In the genomic region with DNA sequence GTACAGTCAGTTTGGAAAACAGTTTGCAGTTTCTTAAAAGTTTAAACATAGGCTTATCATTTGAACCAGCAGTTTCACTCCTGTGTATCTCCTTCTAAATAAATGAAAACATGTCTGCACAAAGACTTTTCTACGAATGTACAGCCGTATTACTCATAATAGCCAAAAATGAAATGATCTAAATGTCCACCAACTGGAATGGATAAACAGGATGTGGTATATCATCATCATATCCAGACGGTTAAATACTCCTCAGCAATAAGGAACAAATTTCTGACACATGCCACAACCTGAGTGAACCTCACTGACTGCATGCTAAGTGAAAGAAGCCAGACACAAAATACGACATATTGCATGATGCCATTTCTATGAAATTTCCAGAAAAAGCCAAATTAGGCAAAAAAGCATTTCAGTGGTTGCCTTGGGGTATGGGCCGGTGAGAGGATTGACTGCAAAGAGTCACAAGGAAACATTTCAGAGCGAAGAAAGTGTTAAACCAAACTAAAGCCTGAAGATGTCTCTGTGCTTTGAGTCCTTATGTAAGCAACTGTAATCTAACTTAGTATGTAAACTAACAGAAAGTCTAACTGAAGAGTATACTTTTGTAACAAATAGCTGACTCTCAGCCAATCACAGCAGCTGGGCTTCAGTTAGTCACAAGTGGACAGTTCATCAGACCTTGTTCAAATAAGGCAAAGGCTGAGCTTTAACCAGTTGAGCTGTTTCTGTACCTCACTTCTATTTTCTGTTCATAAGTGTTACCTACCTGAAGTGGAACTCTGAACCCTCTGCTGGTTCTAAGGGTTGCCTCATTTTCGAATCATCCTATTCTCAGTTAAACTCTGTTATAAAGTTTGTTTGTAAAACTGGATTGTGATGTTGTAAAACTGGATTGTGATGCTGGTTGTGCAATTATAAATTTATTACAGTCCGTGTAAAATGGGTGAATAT, we compare ENCODE assay signal across 8 cellular contexts.
DNase-seq lines count a peak whose midpoint lies in the region; ATAC-seq and TF ChIP-seq lines count a peak whose summit lies in the region.

No MANE protein-coding gene starts in this region.

- H3K9me3 ChIP-seq in left ventricle myocardium inferior (replicated peaks): no peaks in the 10 kb centered on the region
- H3K9me3 ChIP-seq in SK-N-SH: no peaks in the 10 kb centered on the region
- H3K9me3 ChIP-seq in right lobe of liver: no peaks in the 10 kb centered on the region

- H3K79me2 ChIP-seq in SK-N-SH (ENCODE audit: insufficient read depth): peaks cover 97% of the 10 kb centered on the region

- H3K9me2 ChIP-seq in SK-N-SH: no peaks in the 10 kb centered on the region

- CTCF ChIA-PET in SK-N-SH (lab: Yijun Ruan, JAX): no interaction called here

- no peak overlapping the region for H3K4me3 ChIP-seq in left ventricle myocardium inferior
- peak overlapping the region in 1 of 2 experiments; percentile 24; a peak in 1 of 4 replicates for H3K4me3 ChIP-seq in SK-N-SH (ENCODE audit: low read depth in 2 of 2, low read length in 1 of 2)
- H3K4me3 ChIP-seq in right lobe of liver: peak overlapping the region in 2 of 3 donors; percentile 4 to 11

- DNase-seq in left ventricle myocardium superior: no peak
- no peak for DNase-seq in left ventricle myocardium inferior
- DNase-seq in SK-N-SH: no peak
- DNase-seq in right lobe of liver: peak in 1 of 3 donors; percentile 77
- no peak for DNase-seq in NCI-H524 treated with DMSO at 0.1 percent for 48 hours (lab: John Stamatoyannopoulos, UW)
- no peak for DNase-seq in activated effector memory CD4-positive, alpha-beta T cell treated with anti-CD3 and anti-CD28 coated beads, Interleukin-2, amount 50 U/mL, for 16 hours
- DNase-seq in DMS114 treated with DMSO at 0.1 percent for 48 hours (lab: John Stamatoyannopoulos, UW; ENCODE audit: unreplicated experiment): no peak

- TF ChIP-seq POLR2A in right lobe of liver (IDR thresholded peaks at IDR 0.05): peak; percentile 60

- H3F3A ChIP-seq in SK-N-SH (replicated peaks; ENCODE audit: insufficient read depth): peaks cover 59% of the 10 kb centered on the region

- H3K27ac ChIP-seq in left ventricle myocardium inferior (replicated peaks): no peak overlapping the region
- H3K27ac ChIP-seq in SK-N-SH (ENCODE audit: low read depth in 2 of 2, low read length in 1 of 2): peak overlapping the region; percentile 62 to 82; a peak in 3 of 4 replicates
- H3K27ac ChIP-seq in right lobe of liver: peak overlapping the region; percentile 49 to 79 (median 75)

- H3K27me3 ChIP-seq in left ventricle myocardium inferior (ENCODE audit: low read depth): no peaks in the 10 kb centered on the region
- H3K27me3 ChIP-seq in SK-N-SH (ENCODE audit: insufficient read depth): no peaks in the 10 kb centered on the region
- no peaks in the 10 kb centered on the region for H3K27me3 ChIP-seq in right lobe of liver

- WGBS in SK-N-SH (ENCODE audit: low lambda C conversion rate): 54% methylated on average over 8 of the region's 8 CpGs
- 21% methylated on average over 8 of the region's 8 CpGs for WGBS in right lobe of liver (ENCODE audit: insufficient coverage, low coverage, low lambda C conversion rate, missing lambda C conversion rate)

- POLR2A ChIA-PET in SK-N-SH (lab: Yijun Ruan, JAX): no interaction called here

- peaks cover 90% of the 10 kb centered on the region for H3K4me1 ChIP-seq in left ventricle myocardium inferior
- H3K4me1 ChIP-seq in SK-N-SH (ENCODE audit: control insufficient read depth in 1 of 2, insufficient read depth in 2 of 2, low read depth in 1 of 2, low read length in 1 of 2): peaks cover 37 to 43% of the 10 kb centered on the region in 2 experiments
- peaks cover 0 to 65% (median 19%) of the 10 kb centered on the region in 4 donors for H3K4me1 ChIP-seq in right lobe of liver

- H3K4me2 ChIP-seq in SK-N-SH: peak overlapping the region; percentile 45

- TF ChIP-seq CTCF in left ventricle myocardium inferior (IDR thresholded peaks at IDR 0.05; ENCODE audit: borderline replicate concordance) (no peak), SK-N-SH (IDR thresholded peaks at IDR 0.05) (no peak), right lobe of liver (IDR thresholded peaks at IDR 0.05) (peak in 1 of 4 donors; percentile 11)

- ATAC-seq in left ventricle myocardium superior: peak; percentile 23
- ATAC-seq in HG03064 (IDR thresholded peaks at IDR 0.05; ENCODE audit: low read depth, unreplicated experiment): peak; percentile 48
- ATAC-seq in right lobe of liver: peak; percentile 73 to 87 (median 79)

- no peak overlapping the region for H2AFZ ChIP-seq in SK-N-SH (ENCODE audit: low read depth)

- intact Hi-C loops in left ventricle myocardium superior (cut with micrococcal nuclease) (loop anchor here (10.0 kb wide), 1 partner anchor 56 kb away; no protein-coding TSS in a partner anchor), left ventricle myocardium inferior (cut with micrococcal nuclease) (no loop called here), right lobe of liver (cut with DNase I) (no loop called here)

- H3K9ac ChIP-seq in SK-N-SH: peak overlapping the region; percentile 30; the same call in 1 of the 2 replicates

- H3K36me3 ChIP-seq in left ventricle myocardium inferior (no peaks in the 10 kb centered on the region), SK-N-SH (replicated peaks in 1 of 2; ENCODE audit: control insufficient read depth in 1 of 2, insufficient read depth in 2 of 2, low read length in 1 of 2) (peaks cover 0 to 4% of the 10 kb centered on the region in 2 experiments), right lobe of liver (no peaks in the 10 kb centered on the region)

- no peak for TF ChIP-seq RAD21 in SK-N-SH (IDR thresholded peaks at IDR 0.05; ENCODE audit: low read length)

- peaks cover 45% of the 10 kb centered on the region for H4K20me1 ChIP-seq in SK-N-SH (ENCODE audit: insufficient read depth)

- peak in 1 of 2 experiments; percentile 76; a peak in 2 of 4 replicates for TF ChIP-seq EP300 in SK-N-SH (IDR thresholded peaks at IDR 0.05; ENCODE audit: borderline replicate concordance in 1 of 2, low read depth in 1 of 2, low read length in 1 of 2)

TF ChIP-seq in SK-N-SH, 30 proteins besides CTCF, POLR2A, EP300 and RAD21 (continues in another document):
- TF ChIP-seq, protein P1, sequence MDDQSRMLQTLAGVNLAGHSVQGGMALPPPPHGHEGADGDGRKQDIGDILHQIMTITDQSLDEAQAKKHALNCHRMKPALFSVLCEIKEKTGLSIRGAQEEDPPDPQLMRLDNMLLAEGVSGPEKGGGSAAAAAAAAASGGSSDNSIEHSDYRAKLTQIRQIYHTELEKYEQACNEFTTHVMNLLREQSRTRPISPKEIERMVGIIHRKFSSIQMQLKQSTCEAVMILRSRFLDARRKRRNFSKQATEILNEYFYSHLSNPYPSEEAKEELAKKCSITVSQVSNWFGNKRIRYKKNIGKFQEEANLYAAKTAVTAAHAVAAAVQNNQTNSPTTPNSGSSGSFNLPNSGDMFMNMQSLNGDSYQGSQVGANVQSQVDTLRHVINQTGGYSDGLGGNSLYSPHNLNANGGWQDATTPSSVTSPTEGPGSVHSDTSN (IDR thresholded peaks at IDR 0.05): peak; percentile 76
- TF ChIP-seq SIN3A (IDR thresholded peaks at IDR 0.05; ENCODE audit: borderline replicate concordance, low read depth, low read length): no peak
- TF ChIP-seq, protein P2, sequence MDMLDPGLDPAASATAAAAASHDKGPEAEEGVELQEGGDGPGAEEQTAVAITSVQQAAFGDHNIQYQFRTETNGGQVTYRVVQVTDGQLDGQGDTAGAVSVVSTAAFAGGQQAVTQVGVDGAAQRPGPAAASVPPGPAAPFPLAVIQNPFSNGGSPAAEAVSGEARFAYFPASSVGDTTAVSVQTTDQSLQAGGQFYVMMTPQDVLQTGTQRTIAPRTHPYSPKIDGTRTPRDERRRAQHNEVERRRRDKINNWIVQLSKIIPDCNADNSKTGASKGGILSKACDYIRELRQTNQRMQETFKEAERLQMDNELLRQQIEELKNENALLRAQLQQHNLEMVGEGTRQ (IDR thresholded peaks at IDR 0.05; ENCODE audit: borderline replicate concordance, low read depth, low read length): no peak
- TF ChIP-seq RCOR1 (IDR thresholded peaks at IDR 0.05; ENCODE audit: low read length): no peak
- no peak for TF ChIP-seq EZH2phosphoT487 (IDR thresholded peaks at IDR 0.05; ENCODE audit: borderline replicate concordance, low read depth)
- TF ChIP-seq TEAD4 (IDR thresholded peaks at IDR 0.05; ENCODE audit: borderline replicate concordance, insufficient read depth): no peak; the same call in 1 of the 2 replicates
- peak; percentile 46; the same call in 1 of the 2 replicates for TF ChIP-seq MEF2A (IDR thresholded peaks at IDR 0.05; ENCODE audit: borderline replicate concordance, low read depth)
- TF ChIP-seq, protein P3, sequence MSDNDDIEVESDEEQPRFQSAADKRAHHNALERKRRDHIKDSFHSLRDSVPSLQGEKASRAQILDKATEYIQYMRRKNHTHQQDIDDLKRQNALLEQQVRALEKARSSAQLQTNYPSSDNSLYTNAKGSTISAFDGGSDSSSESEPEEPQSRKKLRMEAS (IDR thresholded peaks at IDR 0.05; ENCODE audit: low read depth): peak; percentile 45; the same call in 1 of the 2 replicates
- TF ChIP-seq, protein P4, sequence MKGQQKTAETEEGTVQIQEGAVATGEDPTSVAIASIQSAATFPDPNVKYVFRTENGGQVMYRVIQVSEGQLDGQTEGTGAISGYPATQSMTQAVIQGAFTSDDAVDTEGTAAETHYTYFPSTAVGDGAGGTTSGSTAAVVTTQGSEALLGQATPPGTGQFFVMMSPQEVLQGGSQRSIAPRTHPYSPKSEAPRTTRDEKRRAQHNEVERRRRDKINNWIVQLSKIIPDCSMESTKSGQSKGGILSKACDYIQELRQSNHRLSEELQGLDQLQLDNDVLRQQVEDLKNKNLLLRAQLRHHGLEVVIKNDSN (IDR thresholded peaks at IDR 0.05; ENCODE audit: borderline replicate concordance, low read depth): no peak
- no peak for TF ChIP-seq GATA2 (CRISPR knock-in tag; IDR thresholded peaks at IDR 0.05)
- TF ChIP-seq POLR2AphosphoS5 (IDR thresholded peaks at IDR 0.05; ENCODE audit: low read depth, low read length): 0 out of 2 replicates have a peak, but pooled peaks have one; percentile 42

Comparison
In these comparisons a context has a peak if more than half of its experiments do, and no peak if none do; other contexts are left out.
1. ATAC-seq: peak in every context shown above with its lines; median percentile 79 in right lobe of liver; 48 in HG03064; 23 in left ventricle myocardium superior.